12 cellular contexts compared by ENCODE assay signal in genomic region chr11:44563716-44564115, GRCh38. TPM values are rescaled to one million over a fixed set of nuclear protein-coding genes. Genes with fewer than 3 reads are reported as not detected.
A peak's percentile ranks its signal among the peaks of the same experiment; 100 is the strongest.
DNase-seq lines count a peak whose midpoint lies in the region; ATAC-seq and TF ChIP-seq lines count a peak whose summit lies in the region.
"Had no signal": no experiment of that assay in that cellular context is flagged by ENCODE, and none has a peak within 500 bp of the region (broad histone marks: within the 10 kb centered on the region; RNA-seq: fewer than 3 reads in every experiment).

No MANE protein-coding gene starts in this region.

- TF ChIP-seq CTCF in AG09309 (IDR thresholded peaks at IDR 0.05; ENCODE audit: control insufficient read depth, insufficient read depth, low read depth, low read length, missing control alignments) (no peak), parathyroid adenoma (IDR thresholded peaks at IDR 0.05) (no peak)

- no peak overlapping the region for H3K4me2 ChIP-seq in parathyroid adenoma (ENCODE audit: low read length)

- H3K9ac ChIP-seq in parathyroid adenoma: no peak overlapping the region

- H3K4me1 ChIP-seq in SJSA1 (replicated peaks): peaks cover 32% of the 10 kb centered on the region
- peaks cover 7% of the 10 kb centered on the region for H3K4me1 ChIP-seq in parathyroid adenoma
- H3K4me1 ChIP-seq: Caco-2 had no signal

- no peaks in the 10 kb centered on the region for H3K9me3 ChIP-seq in SJSA1 (replicated peaks)
- H3K9me3 ChIP-seq in parathyroid adenoma (ENCODE audit: control insufficient read depth, low read length): no peaks in the 10 kb centered on the region
- H3K9me3 ChIP-seq: Caco-2 had no signal

- no peaks in the 10 kb centered on the region for H3K27me3 ChIP-seq in SJSA1 (replicated peaks)
- H3K27me3 ChIP-seq in parathyroid adenoma (ENCODE audit: control insufficient read depth, insufficient read depth, low read length): no peaks in the 10 kb centered on the region

- intact Hi-C loops in head of caudate nucleus (cut with DNase I): loop anchor here (5.0 kb wide), 1 partner anchor 344 kb away; no protein-coding TSS in a partner anchor

- no peak for ATAC-seq in HG02885 (IDR thresholded peaks at IDR 0.05; ENCODE audit: poor library complexity, unreplicated experiment)
- ATAC-seq: activated CD8-positive, alpha-beta T cell treated with anti-CD3 and anti-CD28 coated beads, Interleukin-2, amount 10 ng/mL, durations not matched to agents 7 days and 5 days had no signal

- peak; percentile 47 for DNase-seq in AG09309 (ENCODE audit: low read depth)
- DNase-seq in SJSA1 (ENCODE audit: low read depth in 1 of 2, low spot score in 2 of 2): peak in 1 of 2 experiments; percentile 40
- DNase-seq in fibroblast of peridontal ligament (ENCODE audit: extremely low read depth): peak; percentile 36
- no peak for DNase-seq in anterior cingulate cortex (lab: John Stamatoyannopoulos, UW)
- no peak for DNase-seq in SW480 (ENCODE audit: low spot score)
- no peak for DNase-seq in head of caudate nucleus
- DNase-seq: activated CD8-positive, alpha-beta T cell treated with anti-CD3 and anti-CD28 coated beads, Interleukin-2, amount 10 ng/mL, durations not matched to agents 7 days and 5 days; Caco-2; GOT3; stimulated activated CD4-positive, alpha-beta T cell treated with anti-CD3 and anti-CD28 coated beads, Interleukin-15, amount 100 ng/mL, for 24 hours had no signal

- H3K27ac ChIP-seq in SJSA1 (peak overlapping the region; percentile 88), parathyroid adenoma (no peak overlapping the region)

- H3K36me3 ChIP-seq in SJSA1 (no peaks in the 10 kb centered on the region), parathyroid adenoma (ENCODE audit: control insufficient read depth, insufficient read depth, low read length) (no peaks in the 10 kb centered on the region)

- H3K4me3 ChIP-seq in AG09309 (ENCODE audit: control insufficient read depth, low read depth, low read length): no peak overlapping the region
- H3K4me3 ChIP-seq in SJSA1: no peak overlapping the region
- H3K4me3 ChIP-seq in parathyroid adenoma (ENCODE audit: low read depth, low read length): no peak overlapping the region

- H2AFZ ChIP-seq in parathyroid adenoma: peak overlapping the region; percentile 90

- H3K79me2 ChIP-seq in parathyroid adenoma: no peaks in the 10 kb centered on the region

RNA-seq across cellular contexts. Expression of gene CD82, which starts 1.7 kb away (rescaled TPM):
- 14.5 and 15.5 TPM in 2 replicates for total RNA-seq in SJSA1 (2014; rRNA removed; shearing (Covaris generic))

Comparison
In these comparisons a context has a peak if more than half of its experiments do, and no peak if none do; other contexts are left out.
1. DNase-seq: peak in AG09309 (single experiment) and fibroblast of peridontal ligament (single experiment); none in anterior cingulate cortex (0 of 58), SW480 (single experiment) and head of caudate nucleus (0 of 42).